Comparison of ENCODE assay signal across 1 cellular context in genomic region chr11:48024635-48025071, GRCh38.
TF ChIP-seq lines count a peak whose summit lies in the region.

No MANE protein-coding gene starts in this region.

TF ChIP-seq in WTC11, 78 proteins besides CTCF, POLR2A, EP300 and RAD21 (continued from another document):
- no peak for TF ChIP-seq ZNF281 (CRISPR knock-in tag; IDR thresholded peaks at IDR 0.05)
TF ChIP-seq in WTC11: peak in this region for 0.
